ENCODE assay signal across 17 cellular contexts in genomic region chr10:14349081-14349480, GRCh38. TPM values are rescaled to one million over a fixed set of nuclear protein-coding genes. Genes with fewer than 3 reads are reported as not detected.
DNase-seq lines count a peak whose midpoint lies in the region; ATAC-seq and TF ChIP-seq lines count a peak whose summit lies in the region.
"Had no signal": no experiment of that assay in that cellular context is flagged by ENCODE, and none has a peak within 500 bp of the region (broad histone marks: within the 10 kb centered on the region; RNA-seq: fewer than 3 reads in every experiment).

No MANE protein-coding gene starts in this region.

- POLR2A ChIA-PET in A673 (lab: Charles Lee; ENCODE audit: low non-redundant PET): no interaction called here

- H3K36me3 ChIP-seq in A673 (ENCODE audit: insufficient read depth, low read length, poor library complexity, severe bottlenecking) (no peaks in the 10 kb centered on the region), left lung (no peaks in the 10 kb centered on the region)
- H3K36me3 ChIP-seq: BE2C had no signal

- peaks cover 7% of the 10 kb centered on the region for H3K27me3 ChIP-seq in A673 (replicated peaks; ENCODE audit: insufficient read depth, low read depth, low read length, poor library complexity)
- H3K27me3 ChIP-seq in left lung: no peaks in the 10 kb centered on the region

- no peak overlapping the region for H3K27ac ChIP-seq in A673 (ENCODE audit: low read depth, low read length, poor library complexity, severe bottlenecking)
- no peak overlapping the region for H3K27ac ChIP-seq in left lung
- H3K27ac ChIP-seq: HL-60 had no signal

- ATAC-seq in HG03442 (IDR thresholded peaks at IDR 0.05; ENCODE audit: unreplicated experiment): no peak
- ATAC-seq in left lung: no peak
- ATAC-seq: GM23338, K562 had no signal

- no peaks in the 10 kb centered on the region for H3K9me3 ChIP-seq in A673 (ENCODE audit: low read depth, low read length, poor library complexity, severe bottlenecking)
- H3K9me3 ChIP-seq in left lung: no peaks in the 10 kb centered on the region
- H3K9me3 ChIP-seq: BE2C had no signal

- peak; percentile 61 for DNase-seq in A673 (ENCODE audit: low spot score)
- DNase-seq in NCI-H146 (lab: John Stamatoyannopoulos, UW): peak; percentile 86
- DNase-seq in brain pericyte (ENCODE audit: low read depth, low spot score): peak; percentile 7
- DNase-seq in nucleus accumbens (lab: John Stamatoyannopoulos, UW): peak in 45 of 56 donors; percentile 4 to 86 (median 41)
- no peak for DNase-seq in DMS114 treated with DMSO at 0.1 percent for 48 hours (lab: John Stamatoyannopoulos, UW; ENCODE audit: unreplicated experiment)
- DNase-seq in left lung: no peak
- DNase-seq: ACHN; BE2C; CD4-positive, alpha-beta memory T cell; NCI-H187; NCI-H2171 treated with DMSO at 0.1 percent for 48 hours; NCI-H524 treated with DMSO at 0.1 percent for 48 hours; SHP77 had no signal

- intact Hi-C loops in A673 (cut with micrococcal nuclease; ENCODE audit: unreplicated experiment): no loop called here
- intact Hi-C loops in left lung (cut with DNase I): no loop called here

- no peak for TF ChIP-seq CTCF in A673 (conservative IDR thresholded peaks at IDR 0.05; ENCODE audit: low read depth, low read length)
- no peak for TF ChIP-seq CTCF in left lung (IDR thresholded peaks at IDR 0.05)

- CTCF ChIA-PET in A673 (lab: Charles Lee): no interaction called here

- H3K4me3 ChIP-seq in A673 (ENCODE audit: low read depth, low read length, poor library complexity, severe bottlenecking) (no peak overlapping the region), left lung (no peak overlapping the region)
- H3K4me3 ChIP-seq: GM23338, K562 had no signal

- BruUV-seq in A673 (replicated peaks; lab: Mats Ljungman, UMichigan): no TSS peak

- peaks cover 15% of the 10 kb centered on the region for H3K4me1 ChIP-seq in A673 (ENCODE audit: insufficient read depth, low read length, poor library complexity, severe bottlenecking)
- H3K4me1 ChIP-seq in left lung: no peaks in the 10 kb centered on the region
- H3K4me1 ChIP-seq: BE2C had no signal

RNA-seq across cellular contexts. Expression of gene FRMD4A, which starts 18.4 kb away (rescaled TPM):
- 26.3 and 29.6 TPM in 2 replicates for total RNA-seq in A673 (2021)
- total RNA-seq in left lung: 10 to 100 TPM; 33.9 to 34.5 TPM

Comparison
In these comparisons a context has a peak if more than half of its experiments do, and no peak if none do; other contexts are left out.
1. DNase-seq: peak in A673 (single experiment), NCI-H146 (single experiment), brain pericyte (single experiment) and nucleus accumbens (45 of 56); none in DMS114 treated with DMSO at 0.1 percent for 48 hours (single experiment) and left lung (0 of 2).